15 cellular contexts compared by ENCODE assay signal in genomic region chr7:1235501-1236131, GRCh38. TPM values are rescaled to one million over a fixed set of nuclear protein-coding genes. Genes with fewer than 3 reads are reported as not detected.
DNase-seq lines count a peak whose midpoint lies in the region; ATAC-seq and TF ChIP-seq lines count a peak whose summit lies in the region.
"Had no signal": no experiment of that assay in that cellular context is flagged by ENCODE, and none has a peak within 500 bp of the region (broad histone marks: within the 10 kb centered on the region; RNA-seq: fewer than 3 reads in every experiment).

No MANE protein-coding gene starts in this region.

- H4K8ac ChIP-seq in trophoblast cell (ENCODE audit: low read depth, low read length) = no peak overlapping the region

- H3K14ac ChIP-seq in trophoblast cell (ENCODE audit: low read length) = no peak overlapping the region

- CTCF ChIA-PET in activated CD8-positive, alpha-beta memory T cell treated with anti-CD3 and anti-CD28 coated beads, Interleukin-2, amount 10 ng/mL, durations not matched to agents 7 days and 5 days (lab: Charles Lee) = no interaction called here

- no peak for DNase-seq in activated CD8-positive, alpha-beta memory T cell treated with anti-CD3 and anti-CD28 coated beads, Interleukin-2, amount 10 ng/mL, durations not matched to agents 7 days and 5 days
- no peak for DNase-seq in activated CD8-positive, alpha-beta memory T cell treated with anti-CD3 and anti-CD28 coated beads for 24 hours
- DNase-seq in NB4 (ENCODE audit: low read depth) (peak; percentile 76), cerebellar cortex (ENCODE audit: low spot score) (peak; percentile 45), trophoblast cell (no peak), middle frontal gyrus (ENCODE audit: extremely low spot score, low spot score) (no peak), amniotic stem cell (lab: John Stamatoyannopoulos, UW) (no peak)
- DNase-seq: Karpas-422; NCI-H187; stimulated activated CD8-positive, alpha-beta memory T cell treated with anti-CD3 and anti-CD28 coated beads, Interleukin-4, amount 100 ng/mL, for 48 hours; SW 1271 had no signal

- no peak overlapping the region for H2BK12ac ChIP-seq in trophoblast cell (ENCODE audit: low read length)

- H3K27me3 ChIP-seq in trophoblast cell (ENCODE audit: insufficient read depth, low read length) = peaks cover 95% of the 10 kb centered on the region

- H3K9me3 Mint-ChIP-seq in activated CD8-positive, alpha-beta memory T cell treated with anti-CD3 and anti-CD28 coated beads, Interleukin-2, amount 10 ng/mL, durations not matched to agents 7 days and 5 days (ENCODE audit: low read depth) = no peaks in the 10 kb centered on the region

- H3K4me1 ChIP-seq in trophoblast cell (ENCODE audit: control insufficient read depth in 1 of 2, insufficient read depth in 2 of 2, low read length in 2 of 2) = no peaks in the 10 kb centered on the region

- H3K36me3 ChIP-seq in trophoblast cell (ENCODE audit: control insufficient read depth in 1 of 2, insufficient read depth in 2 of 2, low read length in 2 of 2) = no peaks in the 10 kb centered on the region

- H4K91ac ChIP-seq in trophoblast cell (ENCODE audit: low read depth, low read length) = no peak overlapping the region

- no peak for ATAC-seq in activated CD8-positive, alpha-beta memory T cell treated with anti-CD3 and anti-CD28 coated beads, Interleukin-2, amount 10 ng/mL, durations not matched to agents 7 days and 5 days
- ATAC-seq in esophagus mucosa = no peak
- ATAC-seq: psoas muscle had no signal

- peak overlapping the region; percentile 14 for H3K4me2 ChIP-seq in trophoblast cell (ENCODE audit: low read length)

- peaks cover 5% of the 10 kb centered on the region for H3K36me3 Mint-ChIP-seq in activated CD8-positive, alpha-beta memory T cell treated with anti-CD3 and anti-CD28 coated beads, Interleukin-2, amount 10 ng/mL, durations not matched to agents 7 days and 5 days

- no peak for TF ChIP-seq CTCF in NB4 (IDR thresholded peaks at IDR 0.05; ENCODE audit: low read depth, low read length)

- H3K27ac ChIP-seq in trophoblast cell (ENCODE audit: low read depth, low read length) = no peak overlapping the region
- H3K27ac ChIP-seq: psoas muscle had no signal

- no peak overlapping the region for H2AK5ac ChIP-seq in trophoblast cell (ENCODE audit: low read length)

- no peak overlapping the region for H3K9ac ChIP-seq in trophoblast cell (ENCODE audit: low read length)

- H2AFZ ChIP-seq in trophoblast cell (ENCODE audit: insufficient read depth, low read length, poor library complexity) = no peak overlapping the region

- peak overlapping the region; percentile 93 for H3K4me3 ChIP-seq in NB4 (ENCODE audit: low read depth, low read length)
- no peak overlapping the region for H3K4me3 ChIP-seq in trophoblast cell (ENCODE audit: low read depth, low read length)
- H3K4me3 ChIP-seq: psoas muscle had no signal

- H3K4me3 Mint-ChIP-seq in activated CD8-positive, alpha-beta memory T cell treated with anti-CD3 and anti-CD28 coated beads, Interleukin-2, amount 10 ng/mL, durations not matched to agents 7 days and 5 days = no peak overlapping the region

- H3K4me1 Mint-ChIP-seq in activated CD8-positive, alpha-beta memory T cell treated with anti-CD3 and anti-CD28 coated beads, Interleukin-2, amount 10 ng/mL, durations not matched to agents 7 days and 5 days = peaks cover 10% of the 10 kb centered on the region

- TF ChIP-seq POLR2A in NB4 (IDR thresholded peaks at IDR 0.05; ENCODE audit: extremely low read depth, insufficient read length) = no peak

- no CpG with 5 or more reads among the region's 66 CpGs for WGBS in trophoblast cell (ENCODE audit: extremely low coverage, insufficient coverage, insufficient read length)

- H3K79me2 ChIP-seq in trophoblast cell (ENCODE audit: control insufficient read depth, insufficient read depth, low read length, poor library complexity) = no peaks in the 10 kb centered on the region

- H3K79me1 ChIP-seq in trophoblast cell (ENCODE audit: low read length) = no peaks in the 10 kb centered on the region

- H3K18ac ChIP-seq in trophoblast cell (ENCODE audit: low read length) = no peak overlapping the region

- H3K4ac ChIP-seq in trophoblast cell (ENCODE audit: low read depth, low read length) = no peak overlapping the region

- peaks cover 5% of the 10 kb centered on the region for H3K9me3 ChIP-seq in trophoblast cell (ENCODE audit: insufficient read depth, low read depth, low read length)
- H3K9me3 ChIP-seq: psoas muscle had no signal

- H3K23ac ChIP-seq in trophoblast cell (ENCODE audit: low read length) = no peak overlapping the region

- H3K27me3 Mint-ChIP-seq in activated CD8-positive, alpha-beta memory T cell treated with anti-CD3 and anti-CD28 coated beads, Interleukin-2, amount 10 ng/mL, durations not matched to agents 7 days and 5 days = peaks cover 67% of the 10 kb centered on the region

- no peak overlapping the region for H4K12ac ChIP-seq in trophoblast cell (ENCODE audit: low read depth, low read length)

- H2BK5ac ChIP-seq in trophoblast cell (ENCODE audit: low read depth, low read length, poor library complexity) = no peak overlapping the region

- peak overlapping the region; percentile 79 for H3K27ac Mint-ChIP-seq in activated CD8-positive, alpha-beta memory T cell treated with anti-CD3 and anti-CD28 coated beads, Interleukin-2, amount 10 ng/mL, durations not matched to agents 7 days and 5 days

- H2BK120ac ChIP-seq in trophoblast cell (ENCODE audit: insufficient read depth, low read length, poor library complexity) = no peak overlapping the region

RNA-seq across cellular contexts. Expression of gene UNCX, which starts 2.9 kb away (rescaled TPM):
- not detected for total RNA-seq in activated CD8-positive, alpha-beta memory T cell treated with anti-CD3 and anti-CD28 coated beads, Interleukin-2, amount 10 ng/mL, durations not matched to agents 7 days and 5 days
- not detected in 2 replicates for polyA plus RNA-seq in trophoblast cell (2013)
- not detected for total RNA-seq in esophagus mucosa
- total RNA-seq: activated CD8-positive, alpha-beta memory T cell treated with anti-CD3 and anti-CD28 coated beads for 36 hours; fibroblast of villous mesenchyme; psoas muscle had no signal
- polyA plus RNA-seq: psoas muscle had no signal

Comparison
In these comparisons a context has a peak if more than half of its experiments do, and no peak if none do; other contexts are left out.
1. DNase-seq: peak in NB4 (single experiment) and cerebellar cortex (single experiment); none in activated CD8-positive, alpha-beta memory T cell treated with anti-CD3 and anti-CD28 coated beads, Interleukin-2, amount 10 ng/mL, durations not matched to agents 7 days and 5 days (single experiment), activated CD8-positive, alpha-beta memory T cell treated with anti-CD3 and anti-CD28 coated beads for 24 hours (single experiment), trophoblast cell (0 of 2), middle frontal gyrus (single experiment) and amniotic stem cell (single experiment).